In the genomic region with DNA sequence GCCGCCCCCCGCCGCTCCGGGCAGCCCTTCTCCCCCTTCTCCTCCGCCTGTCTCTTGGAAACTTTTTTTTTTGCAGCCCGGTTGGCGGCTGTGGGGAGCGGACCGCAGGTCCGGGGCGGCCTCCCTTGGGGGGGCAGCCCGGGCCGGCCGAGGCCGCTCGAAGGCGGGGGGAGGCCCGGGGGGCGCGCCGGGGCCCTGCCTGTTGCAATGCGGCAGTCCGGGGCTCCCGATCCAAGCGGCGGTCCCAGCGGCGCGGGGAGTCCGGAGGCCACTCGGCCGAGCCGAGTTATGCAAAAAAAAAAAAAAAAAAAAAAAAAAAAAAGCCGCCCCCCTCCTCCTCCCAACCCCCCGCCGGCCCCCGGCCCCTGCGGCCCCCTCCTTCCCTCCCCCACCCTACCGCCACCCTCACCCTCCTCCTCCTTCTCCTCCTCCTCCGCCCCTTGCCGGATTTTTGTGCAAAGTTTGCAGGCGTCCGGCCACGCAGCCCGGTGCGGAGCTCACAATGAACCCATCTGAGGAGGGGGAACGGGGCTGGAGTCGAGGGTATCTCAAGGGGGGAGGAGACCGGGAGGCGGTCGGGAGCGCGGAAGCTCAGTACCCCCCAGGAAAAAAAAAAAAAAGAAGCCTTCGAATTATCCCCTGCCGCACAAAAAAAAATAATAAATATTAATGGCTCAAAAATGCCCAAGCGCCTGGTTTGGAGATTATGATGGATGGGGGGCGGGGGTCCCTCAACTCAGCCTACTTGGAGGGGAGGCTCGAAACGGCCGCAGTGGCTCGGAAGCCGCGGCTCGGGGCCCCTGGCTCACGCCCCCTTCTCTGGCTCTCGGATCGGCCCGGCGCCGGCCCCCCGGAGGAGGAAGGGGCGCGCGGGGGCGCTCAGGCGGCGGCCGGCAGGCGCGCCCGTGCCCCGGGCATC, we compare ENCODE assay signal across 8 cellular contexts. TPM values are rescaled to one million over a fixed set of nuclear protein-coding genes. Genes with fewer than 3 reads are reported as not detected.
DNase-seq lines count a peak whose midpoint lies in the region; ATAC-seq lines count a peak whose summit lies in the region.

Gene ZNF423, minus strand, starts transcription at position 291 of the 919 bp plus-strand sequence. CDS start 338 bp downstream, outside the sequence.

- peak within 1 kb of the TSS; percentile 75 to 81 for H3K4me3 Mint-ChIP-seq in activated T-cell treated with anti-CD3 and anti-CD28 coated beads, Interleukin-2, amount 50 U/mL, for 72 hours
- peak within 1 kb of the TSS; percentile 53 to 75 (median 71) for H3K4me3 Mint-ChIP-seq in immature natural killer cell
- H3K4me3 Mint-ChIP-seq in stimulated activated naive B cell treated with anti-CD40 and anti-IgM and Interleukin-4, amounts not matched to agents 10 μg/mL and 1 μg/mL and 100 μg/mL, for 72 hours: peak within 1 kb of the TSS; percentile 81 to 86

- no peak within 1 kb of the TSS for H3K27ac Mint-ChIP-seq in activated T-cell treated with anti-CD3 and anti-CD28 coated beads, Interleukin-2, amount 50 U/mL, for 72 hours
- no peak within 1 kb of the TSS for H3K27ac Mint-ChIP-seq in immature natural killer cell
- H3K27ac Mint-ChIP-seq in stimulated activated naive B cell treated with anti-CD40 and anti-IgM and Interleukin-4, amounts not matched to agents 10 μg/mL and 1 μg/mL and 100 μg/mL, for 72 hours: no peak within 1 kb of the TSS

- peaks cover 2% of the 10 kb centered on the region in 2 donors for H3K36me3 Mint-ChIP-seq in activated T-cell treated with anti-CD3 and anti-CD28 coated beads, Interleukin-2, amount 50 U/mL, for 72 hours (ENCODE audit: insufficient read depth in 2 of 2)
- no peaks in the 10 kb centered on the region for H3K36me3 Mint-ChIP-seq in immature natural killer cell
- no peaks in the 10 kb centered on the region for H3K36me3 Mint-ChIP-seq in stimulated activated naive B cell treated with anti-CD40 and anti-IgM and Interleukin-4, amounts not matched to agents 10 μg/mL and 1 μg/mL and 100 μg/mL, for 72 hours

- H3K4me3 ChIP-seq in adipocyte (ENCODE audit: low read length): peak within 1 kb of the TSS; percentile 81

- no peaks in the 10 kb centered on the region for H3K36me3 ChIP-seq in adipocyte (ENCODE audit: control insufficient read depth, insufficient read depth, low read length, severe bottlenecking)

- peaks cover 23% of the 10 kb centered on the region for H3K4me1 ChIP-seq in adipocyte (ENCODE audit: control insufficient read depth, insufficient read depth, low read length)

- peak in 1 of 2 donors; percentile 15 for DNase-seq in activated T-cell treated with anti-CD3 and anti-CD28 coated beads, Interleukin-2, amount 50 U/mL, for 72 hours
- DNase-seq in activated T-cell treated with anti-CD3 and anti-CD28 coated beads for 4 hours: no peak
- DNase-seq in adipocyte (ENCODE audit: low read depth): no peak
- DNase-seq in immature natural killer cell: no peak
- no peak for DNase-seq in stimulated activated naive B cell treated with anti-CD40 and anti-IgM and Interleukin-4, amounts not matched to agents 10 μg/mL and 1 μg/mL and 100 μg/mL, for 72 hours
- DNase-seq in 8988T: no peak
- DNase-seq in activated CD8-positive, alpha-beta memory T cell treated with anti-CD3 and anti-CD28 coated beads for 24 hours: no peak
- no peak for DNase-seq in NCI-H1436 (lab: John Stamatoyannopoulos, UW)

- H3K9me3 ChIP-seq in adipocyte (ENCODE audit: control insufficient read depth, low read length): no peaks in the 10 kb centered on the region

- H3K9ac ChIP-seq in adipocyte (ENCODE audit: low read length): peak within 1 kb of the TSS; percentile 90

- H3K9me3 Mint-ChIP-seq in activated T-cell treated with anti-CD3 and anti-CD28 coated beads, Interleukin-2, amount 50 U/mL, for 72 hours: no peaks in the 10 kb centered on the region
- no peaks in the 10 kb centered on the region for H3K9me3 Mint-ChIP-seq in immature natural killer cell
- H3K9me3 Mint-ChIP-seq in stimulated activated naive B cell treated with anti-CD40 and anti-IgM and Interleukin-4, amounts not matched to agents 10 μg/mL and 1 μg/mL and 100 μg/mL, for 72 hours: no peaks in the 10 kb centered on the region

- no peak for ATAC-seq in activated T-cell treated with anti-CD3 and anti-CD28 coated beads, Interleukin-2, amount 50 U/mL, for 72 hours (replicated peaks in 1 of 2)
- ATAC-seq in stimulated activated naive B cell treated with anti-CD40 and anti-IgM and Interleukin-4, amounts not matched to agents 10 μg/mL and 1 μg/mL and 100 μg/mL, for 72 hours (replicated peaks): no peak

- H3K4me1 Mint-ChIP-seq in activated T-cell treated with anti-CD3 and anti-CD28 coated beads, Interleukin-2, amount 50 U/mL, for 72 hours (ENCODE audit: low read depth): peaks cover 5% of the 10 kb centered on the region
- peaks cover 8 to 12% of the 10 kb centered on the region in 2 donors for H3K4me1 Mint-ChIP-seq in immature natural killer cell
- H3K4me1 Mint-ChIP-seq in stimulated activated naive B cell treated with anti-CD40 and anti-IgM and Interleukin-4, amounts not matched to agents 10 μg/mL and 1 μg/mL and 100 μg/mL, for 72 hours: peaks cover 6 to 23% of the 10 kb centered on the region in 2 donors

- peaks cover 61% of the 10 kb centered on the region for H3K27me3 Mint-ChIP-seq in activated T-cell treated with anti-CD3 and anti-CD28 coated beads, Interleukin-2, amount 50 U/mL, for 72 hours (ENCODE audit: low read depth)
- peaks cover 6 to 18% (median 14%) of the 10 kb centered on the region in 3 donors for H3K27me3 Mint-ChIP-seq in immature natural killer cell (ENCODE audit: low read depth in 3 of 3)
- peaks cover 20 to 46% of the 10 kb centered on the region in 2 donors for H3K27me3 Mint-ChIP-seq in stimulated activated naive B cell treated with anti-CD40 and anti-IgM and Interleukin-4, amounts not matched to agents 10 μg/mL and 1 μg/mL and 100 μg/mL, for 72 hours

- no peaks in the 10 kb centered on the region for H3K27me3 ChIP-seq in adipocyte (replicated peaks; ENCODE audit: control insufficient read depth, insufficient read depth, low read length)

RNA-seq across cellular contexts. Expression of gene ZNF423, which starts in this region (rescaled TPM):
- total RNA-seq in activated T-cell treated with anti-CD3 and anti-CD28 coated beads, Interleukin-2, amount 50 U/mL, for 72 hours: not detected
- not detected for polyA plus RNA-seq in immature natural killer cell
